Comparison of ENCODE assay signal across 14 cellular contexts in the genomic region with DNA sequence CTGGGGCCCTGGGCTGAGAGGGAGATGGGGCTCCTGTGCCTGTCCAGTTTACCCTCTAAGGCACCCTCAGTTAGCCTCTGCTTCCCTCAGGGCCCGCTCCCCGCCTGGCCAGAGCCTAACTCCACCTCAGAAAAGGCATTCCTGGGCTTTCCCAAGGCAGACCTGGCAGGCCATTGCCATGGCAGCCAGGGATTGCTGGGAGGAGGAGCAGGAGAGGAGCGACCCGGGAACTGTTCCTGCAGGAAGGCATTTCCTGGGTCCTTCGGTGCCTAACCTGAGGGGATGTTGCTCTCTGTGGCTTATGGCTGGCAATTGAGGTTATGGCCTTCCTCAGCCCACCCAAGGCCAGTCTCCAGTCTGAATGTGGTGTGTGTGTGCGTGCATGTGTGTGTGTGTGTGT.
"Had no signal": no experiment of that assay in that cellular context is flagged by ENCODE, and none has a peak within 500 bp of the region (broad histone marks: within the 10 kb centered on the region; RNA-seq: fewer than 3 reads in every experiment).

No MANE protein-coding gene starts in this region.

- H3K9me3 ChIP-seq: adrenal gland, left lung, neutrophil, right lobe of liver, spleen, transverse colon had no signal

- H3K4me3 ChIP-seq: adrenal gland, left lung, right lobe of liver, spleen, transverse colon had no signal

- H3K27me3 ChIP-seq: left lung, neutrophil, right lobe of liver, spleen, transverse colon had no signal

- H3K27ac ChIP-seq: adrenal gland, left lung, neutrophil, right lobe of liver, spleen, transverse colon had no signal

- H3K36me3 ChIP-seq: adrenal gland, left lung, neutrophil, right lobe of liver, spleen, transverse colon had no signal

- DNase-seq: activated naive CD4-positive, alpha-beta T cell treated with anti-CD3 and anti-CD28 coated beads, Interleukin-2, amount 50 U/mL, for 16 hours; activated T-cell treated with anti-CD3 and anti-CD28 coated beads, Interleukin-2, amount 50 U/mL, for 1 hour; central memory CD4-positive, alpha-beta T cell; erythroblast; left lung; right lobe of liver; spleen; stimulated activated CD4-positive, alpha-beta T cell treated with anti-CD3 and anti-CD28 coated beads, Interleukin-2, amount 100 ng/mL, for 24 hours; stimulated activated naive CD4-positive, alpha-beta T cell; substantia nigra; transverse colon had no signal

- ATAC-seq: activated CD4-positive, CD25-positive, alpha-beta regulatory T cell treated with anti-CD3 and anti-CD28 coated beads, Interleukin-2, amount 50 U/mL, for 24 hours; left lung had no signal

- H3K4me1 ChIP-seq: adrenal gland, left lung, right lobe of liver, spleen, transverse colon had no signal
